In genomic region chr6:4446982-4447381, GRCh38 we compare ENCODE assay signal across 12 cellular contexts.
DNase-seq lines count a peak whose midpoint lies in the region; ATAC-seq, FAIRE-seq and TF ChIP-seq lines count a peak whose summit lies in the region.
"Had no signal": no experiment of that assay in that cellular context is flagged by ENCODE, and none has a peak within 500 bp of the region (broad histone marks: within the 10 kb centered on the region; RNA-seq: fewer than 3 reads in every experiment).

No MANE protein-coding gene starts in this region.

- no peak overlapping the region for H3K4me3 Mint-ChIP-seq in activated CD4-positive, alpha-beta memory T cell treated with anti-CD3 and anti-CD28 coated beads, Interleukin-2, amount 10 ng/mL, durations not matched to agents 7 days and 5 days

- H3K36me3 Mint-ChIP-seq in activated CD4-positive, alpha-beta memory T cell treated with anti-CD3 and anti-CD28 coated beads, Interleukin-2, amount 10 ng/mL, durations not matched to agents 7 days and 5 days (ENCODE audit: low read depth): no peaks in the 10 kb centered on the region

- H3K4me3 ChIP-seq in endothelial cell of umbilical vein (replicated peaks in 1 of 3; ENCODE audit: insufficient read depth in 1 of 3, low read depth in 1 of 3, low read length in 3 of 3) (no peak overlapping the region), psoas muscle (no peak overlapping the region)

- ATAC-seq in psoas muscle: peak in 3 of 4 donors; percentile 66 to 91 (median 88)
- ATAC-seq: left colon had no signal

- CTCF ChIA-PET in endothelial cell of umbilical vein (lab: Charles Lee): no interaction called here
- CTCF ChIA-PET in RWPE1 (lab: Yijun Ruan, JAX): no interaction called here
- CTCF ChIA-PET in activated CD4-positive, alpha-beta memory T cell treated with anti-CD3 and anti-CD28 coated beads, Interleukin-2, amount 10 ng/mL, durations not matched to agents 7 days and 5 days (lab: Charles Lee): no interaction called here

- H3K36me3 ChIP-seq in endothelial cell of umbilical vein (ENCODE audit: control insufficient read depth in 2 of 2, extremely low read depth in 1 of 2, insufficient read depth in 2 of 2, low read length in 2 of 2) (no peaks in the 10 kb centered on the region), psoas muscle (ENCODE audit: insufficient read depth in 1 of 2, low read depth in 1 of 2) (no peaks in the 10 kb centered on the region)

- TF ChIP-seq POLR2A in endothelial cell of umbilical vein (IDR thresholded peaks at IDR 0.05; ENCODE audit: low read depth, low read length): no peak

- TF ChIP-seq CTCF in endothelial cell of umbilical vein (IDR thresholded peaks at IDR 0.05; ENCODE audit: extremely low read depth in 1 of 2, insufficient read depth in 1 of 2, low read depth in 1 of 2, low read length in 2 of 2): no peak
- TF ChIP-seq CTCF in psoas muscle (IDR thresholded peaks at IDR 0.05): no peak
- no peak for TF ChIP-seq CTCF in RWPE1 (conservative IDR thresholded peaks at IDR 0.05; ENCODE audit: low read depth)

- no peak overlapping the region for H3K9ac ChIP-seq in endothelial cell of umbilical vein (replicated peaks; ENCODE audit: extremely low read depth, insufficient read depth, low read length)

- H4K20me1 ChIP-seq in endothelial cell of umbilical vein (replicated peaks; ENCODE audit: control insufficient read depth, extremely low read depth, insufficient read depth, low read length): no peaks in the 10 kb centered on the region

- H3K4me1 ChIP-seq in endothelial cell of umbilical vein (ENCODE audit: control insufficient read depth, extremely low read depth, insufficient read depth, low read length) (no peaks in the 10 kb centered on the region), psoas muscle (no peaks in the 10 kb centered on the region)

- H3K9me3 ChIP-seq in endothelial cell of umbilical vein (replicated peaks; ENCODE audit: control insufficient read depth, insufficient read depth, low read length) (peaks cover 1% of the 10 kb centered on the region), psoas muscle (peaks cover 6% of the 10 kb centered on the region)

- DNase-seq in GM04504 (ENCODE audit: low read depth) (peak; percentile 62), NOMO-1 treated with dmso at 0.1 percent for 144 hours (lab: John Stamatoyannopoulos, UW; ENCODE audit: unreplicated experiment) (peak; percentile 11), endothelial cell of umbilical vein (ENCODE audit: low read depth, low spot score) (no peak), psoas muscle (no peak), RWPE1 (ENCODE audit: low spot score) (no peak), epidermal melanocyte (ENCODE audit: insufficient read length, low spot score) (no peak), NCI-H446 (lab: John Stamatoyannopoulos, UW) (no peak)
- DNase-seq in activated CD4-positive, alpha-beta memory T cell treated with anti-CD3 and anti-CD28 coated beads, Interleukin-2, amount 10 ng/mL, durations not matched to agents 7 days and 5 days: no peak
- DNase-seq: activated CD4-positive, CD25-positive, alpha-beta regulatory T cell; left colon; NCI-H2029 treated with DMSO at 0.1 percent for 48 hours; stimulated activated naive CD4-positive, alpha-beta T cell treated with Interleukin-2 at 50 U/mL for 16 hours had no signal

- H2AFZ ChIP-seq in endothelial cell of umbilical vein (ENCODE audit: low read depth, low read length): no peak overlapping the region

- BruUV-seq in endothelial cell of umbilical vein (replicated peaks; lab: Mats Ljungman, UMichigan): no TSS peak

- intact Hi-C loops in endothelial cell of umbilical vein (cut with micrococcal nuclease): no loop called here
- intact Hi-C loops in psoas muscle (cut with DNase I): no loop called here

- peak; percentile 8 for FAIRE-seq in endothelial cell of umbilical vein (lab: Jason Lieb, UNC)

- H3K4me2 ChIP-seq in endothelial cell of umbilical vein (ENCODE audit: insufficient read depth, low read length): no peak overlapping the region

- no peak overlapping the region for H3K27ac ChIP-seq in endothelial cell of umbilical vein (ENCODE audit: insufficient read depth, low read depth, low read length)
- H3K27ac ChIP-seq in psoas muscle: no peak overlapping the region
- no peak overlapping the region for H3K27ac ChIP-seq in RWPE1

- H3K27me3 ChIP-seq in endothelial cell of umbilical vein (ENCODE audit: control insufficient read depth in 2 of 2, insufficient read depth in 2 of 2, low read length in 2 of 2) (no peaks in the 10 kb centered on the region), psoas muscle (ENCODE audit: insufficient read depth in 3 of 3, low read length in 2 of 3) (no peaks in the 10 kb centered on the region)

- H3K79me2 ChIP-seq in endothelial cell of umbilical vein (ENCODE audit: control insufficient read depth, insufficient read depth, low read length): no peaks in the 10 kb centered on the region

- dilution Hi-C loops in endothelial cell of umbilical vein (cut with MboI; ENCODE audit: extremely low pct_ligation_motif_present, low sequenced_read_pairs): no loop called here

- POLR2A ChIA-PET in endothelial cell of umbilical vein (lab: Charles Lee) (no interaction called here), RWPE1 (lab: Yijun Ruan, JAX; ENCODE audit: low non-redundant PET) (no interaction called here)
- POLR2A ChIA-PET in activated CD4-positive, alpha-beta memory T cell treated with anti-CD3 and anti-CD28 coated beads, Interleukin-2, amount 10 ng/mL, durations not matched to agents 7 days and 5 days (lab: Charles Lee): no interaction called here

- 50 to 52% (median 51%) methylated on average over 8 of the region's 8 CpGs for WGBS in psoas muscle, 3 donors

- H3K9me3 Mint-ChIP-seq in activated CD4-positive, alpha-beta memory T cell treated with anti-CD3 and anti-CD28 coated beads, Interleukin-2, amount 10 ng/mL, durations not matched to agents 7 days and 5 days: peaks cover 5% of the 10 kb centered on the region

- no peaks in the 10 kb centered on the region for H3K9me1 ChIP-seq in endothelial cell of umbilical vein (replicated peaks; ENCODE audit: control insufficient read depth, extremely low read depth, insufficient read depth, low read length)

- H3K27ac Mint-ChIP-seq in activated CD4-positive, alpha-beta memory T cell treated with anti-CD3 and anti-CD28 coated beads, Interleukin-2, amount 10 ng/mL, durations not matched to agents 7 days and 5 days: no peak overlapping the region

- H3K4me1 Mint-ChIP-seq in activated CD4-positive, alpha-beta memory T cell treated with anti-CD3 and anti-CD28 coated beads, Interleukin-2, amount 10 ng/mL, durations not matched to agents 7 days and 5 days: no peaks in the 10 kb centered on the region

- no peaks in the 10 kb centered on the region for H3K27me3 Mint-ChIP-seq in activated CD4-positive, alpha-beta memory T cell treated with anti-CD3 and anti-CD28 coated beads, Interleukin-2, amount 10 ng/mL, durations not matched to agents 7 days and 5 days

TF ChIP-seq in endothelial cell of umbilical vein, 7 proteins besides CTCF, POLR2A, EP300 and RAD21:
- TF ChIP-seq EZH2 (IDR thresholded peaks at IDR 0.05; ENCODE audit: borderline replicate concordance, low read depth, low read length, severe bottlenecking): no peak
- TF ChIP-seq, protein P1, sequence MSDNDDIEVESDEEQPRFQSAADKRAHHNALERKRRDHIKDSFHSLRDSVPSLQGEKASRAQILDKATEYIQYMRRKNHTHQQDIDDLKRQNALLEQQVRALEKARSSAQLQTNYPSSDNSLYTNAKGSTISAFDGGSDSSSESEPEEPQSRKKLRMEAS (IDR thresholded peaks at IDR 0.05; ENCODE audit: insufficient read depth, insufficient read length): no peak
- no peak for TF ChIP-seq GATA2 (IDR thresholded peaks at IDR 0.05; ENCODE audit: insufficient read depth, insufficient read length, low read depth, low read length)
- TF ChIP-seq POLR2AphosphoS5 (IDR thresholded peaks at IDR 0.05; ENCODE audit: insufficient read depth, low read depth, low read length): no peak
- no peak for TF ChIP-seq JUN (IDR thresholded peaks at IDR 0.05; ENCODE audit: borderline replicate concordance, insufficient read depth, insufficient read length, low read depth)
- TF ChIP-seq MYC (IDR thresholded peaks at IDR 0.05; ENCODE audit: low read depth, low read length): no peak
- no peak for TF ChIP-seq FOS (IDR thresholded peaks at IDR 0.05; ENCODE audit: borderline replicate concordance, insufficient read depth, low read length)

Comparison
In these comparisons a context has a peak if more than half of its experiments do, and no peak if none do; other contexts are left out.
1. DNase-seq: peak in GM04504 (single experiment) and NOMO-1 treated with dmso at 0.1 percent for 144 hours (single experiment); none in endothelial cell of umbilical vein (single experiment), psoas muscle (0 of 2), RWPE1 (single experiment), epidermal melanocyte (single experiment), NCI-H446 (0 of 2) and activated CD4-positive, alpha-beta memory T cell treated with anti-CD3 and anti-CD28 coated beads, Interleukin-2, amount 10 ng/mL, durations not matched to agents 7 days and 5 days (single experiment).